In genomic region chr5:180474569-180474968, GRCh38 we compare ENCODE assay signal across 17 cellular contexts. TPM values are rescaled to one million over a fixed set of nuclear protein-coding genes. Genes with fewer than 3 reads are reported as not detected.
DNase-seq lines count a peak whose midpoint lies in the region; ATAC-seq, FAIRE-seq and TF ChIP-seq lines count a peak whose summit lies in the region.
"Had no signal": no experiment of that assay in that cellular context is flagged by ENCODE, and none has a peak within 500 bp of the region (broad histone marks: within the 10 kb centered on the region; RNA-seq: fewer than 3 reads in every experiment).

No MANE protein-coding gene starts in this region.

- in situ Hi-C loops in K562 (cut with MboI): no loop called here

- no peaks in the 10 kb centered on the region for H3K36me3 Mint-ChIP-seq in neural progenitor cell
- H3K36me3 Mint-ChIP-seq: CD8-positive, alpha-beta T cell had no signal

- intact Hi-C loops in cardiac septum (cut with DNase I) (loop anchor here (5.0 kb wide), 1 partner anchor 347 kb away; no protein-coding TSS in a partner anchor), left ventricle myocardium inferior (cut with micrococcal nuclease) (loop anchor here (10.0 kb wide), 1 partner anchor 180 kb away; the partner anchor contains the start of gene MAPK9), K562 (cut with micrococcal nuclease) (loop anchor here (5.0 kb wide), 3 partner anchors 133 to 347 kb away; no protein-coding TSS in a partner anchor), aorta (cut with DNase I) (no loop called here)

- peaks cover 11% of the 10 kb centered on the region; the same call in 1 of the 2 replicates for H4K20me1 ChIP-seq in K562 (replicated peaks; ENCODE audit: control insufficient read depth, insufficient read depth, low read length)
- no peaks in the 10 kb centered on the region for H4K20me1 ChIP-seq in neural progenitor cell (ENCODE audit: low read depth)

- peaks cover 4% of the 10 kb centered on the region for H3K4me1 Mint-ChIP-seq in neural progenitor cell

- H3K4me1 ChIP-seq in left ventricle myocardium inferior: peaks cover 5% of the 10 kb centered on the region
- H3K4me1 ChIP-seq in K562 (replicated peaks in 1 of 2; ENCODE audit: control insufficient read depth in 2 of 2, insufficient read depth in 2 of 2, low read length in 2 of 2): peaks cover 0 to 2% of the 10 kb centered on the region in 2 experiments; a peak in 1 of 5 replicates
- H3K4me1 ChIP-seq in neural progenitor cell: no peaks in the 10 kb centered on the region
- H3K4me1 ChIP-seq in aorta (ENCODE audit: control insufficient read depth in 1 of 2, insufficient read depth in 2 of 2, low read length in 2 of 2): no peaks in the 10 kb centered on the region

- H3K27ac ChIP-seq in left ventricle myocardium inferior (replicated peaks) (no peak overlapping the region), K562 (ENCODE audit: extremely low read depth, low read depth, low read length) (no peak overlapping the region), neural progenitor cell (no peak overlapping the region), aorta (ENCODE audit: low read depth in 1 of 2, low read length in 2 of 2) (no peak overlapping the region)
- H3K27ac ChIP-seq: BLaER1 treated with 17β-estradiol and CSF1 and Interleukin-3, amounts not matched to agents 10 nM and 100 nM; GM23248 had no signal

- TF ChIP-seq CTCF in left ventricle myocardium inferior (IDR thresholded peaks at IDR 0.05; ENCODE audit: borderline replicate concordance) (no peak), K562 (IDR thresholded peaks at IDR 0.05 in 2 of 3, conservative IDR thresholded peaks at IDR 0.05 in 1 of 3; ENCODE audit: insufficient read depth in 2 of 3, low read depth in 1 of 3, low read length in 3 of 3) (no peak), neural progenitor cell (IDR thresholded peaks at IDR 0.05) (no peak)

- H3K4me3 Mint-ChIP-seq in neural progenitor cell: no peak overlapping the region
- H3K4me3 Mint-ChIP-seq: CD8-positive, alpha-beta T cell; H9 had no signal

- no peak for FAIRE-seq in K562 (lab: Jason Lieb, UNC)
- FAIRE-seq: GM12878 had no signal

- H3K9ac ChIP-seq in K562 (ENCODE audit: insufficient read depth in 1 of 2, low read depth in 2 of 2, low read length in 2 of 2) (no peak overlapping the region), neural progenitor cell (no peak overlapping the region)
- H3K9ac ChIP-seq: GM23248 had no signal

- H3K9me3 Mint-ChIP-seq in neural progenitor cell: no peaks in the 10 kb centered on the region
- H3K9me3 Mint-ChIP-seq: CD8-positive, alpha-beta T cell; H9 had no signal

- TF ChIP-seq RAD21 in K562 (CRISPR knock-in tag; conservative IDR thresholded peaks at IDR 0.05 in 1 of 2, IDR thresholded peaks at IDR 0.05 in 1 of 2): no peak

- H3K4me3 ChIP-seq in left ventricle myocardium inferior: no peak overlapping the region
- H3K4me3 ChIP-seq in K562: no peak overlapping the region
- H3K4me3 ChIP-seq in neural progenitor cell: no peak overlapping the region
- no peak overlapping the region for H3K4me3 ChIP-seq in aorta (ENCODE audit: low read length in 2 of 2)
- H3K4me3 ChIP-seq: BLaER1 treated with 17β-estradiol and CSF1 and Interleukin-3, amounts not matched to agents 10 nM and 100 nM; GM12878; GM23248 had no signal

- no peaks in the 10 kb centered on the region for H3F3A ChIP-seq in neural progenitor cell (ENCODE audit: low read depth)

- DNase-seq in cardiac septum (ENCODE audit: low spot score): peak; percentile 53
- DNase-seq in left ventricle myocardium inferior: no peak
- no peak for DNase-seq in K562 (ENCODE audit: extremely low read depth in 1 of 4, low spot score in 3 of 4)
- DNase-seq in neural progenitor cell (ENCODE audit: low spot score): no peak
- peak; percentile 39 to 76 for DNase-seq in aorta
- no peak for DNase-seq in HuH-7.5 (ENCODE audit: low spot score)
- DNase-seq in GDM1 (lab: John Stamatoyannopoulos, UW): no peak
- DNase-seq: 8988T; Calu3; CD8-positive, alpha-beta T cell; DMS79 treated with DMSO at 0.1 percent for 48 hours; GM23248; H9; KBM-7 had no signal

- no peak overlapping the region for H3K27ac Mint-ChIP-seq in neural progenitor cell
- H3K27ac Mint-ChIP-seq: CD8-positive, alpha-beta T cell had no signal

- TF ChIP-seq POLR2A in K562 (conservative IDR thresholded peaks at IDR 0.05): no peak

- no peaks in the 10 kb centered on the region for H3K36me3 ChIP-seq in left ventricle myocardium inferior
- no peaks in the 10 kb centered on the region for H3K36me3 ChIP-seq in K562 (ENCODE audit: control insufficient read depth, insufficient read depth, low read length)
- H3K36me3 ChIP-seq in neural progenitor cell: no peaks in the 10 kb centered on the region
- H3K36me3 ChIP-seq in aorta (ENCODE audit: control insufficient read depth in 1 of 2, insufficient read depth in 2 of 2, low read length in 1 of 2): no peaks in the 10 kb centered on the region
- H3K36me3 ChIP-seq: BLaER1 treated with 17β-estradiol and CSF1 and Interleukin-3, amounts not matched to agents 10 nM and 100 nM had no signal

- no peaks in the 10 kb centered on the region for H3K9me1 ChIP-seq in K562 (ENCODE audit: control insufficient read depth, insufficient read depth, low read length)

- POLR2A ChIA-PET in K562 (lab: Yijun Ruan, JAX): interaction anchor here (0.6 kb wide), 1 partner anchor 142 kb away, joined by 3 read pairs; no protein-coding TSS in a partner anchor

- H3K4me2 ChIP-seq in K562 (ENCODE audit: insufficient read depth, low read length) (no peak overlapping the region), neural progenitor cell (no peak overlapping the region)
- H3K4me2 ChIP-seq: BLaER1 treated with 17β-estradiol and CSF1 and Interleukin-3, amounts not matched to agents 10 nM and 100 nM had no signal

- no peak for TF ChIP-seq EP300 in K562 (IDR thresholded peaks at IDR 0.05; ENCODE audit: low read length)

- CTCF ChIA-PET in K562 (lab: Yijun Ruan, JAX; ENCODE audit: low intra/inter-chr PET ratio): no interaction called here

- H3K79me2 ChIP-seq in K562 (ENCODE audit: control insufficient read depth, insufficient read depth, low read length) (no peaks in the 10 kb centered on the region), neural progenitor cell (ENCODE audit: low read depth) (no peaks in the 10 kb centered on the region)

- 10% methylated on average over 11 of the region's 11 CpGs for WGBS in K562 (ENCODE audit: insufficient coverage, low coverage, missing lambda C conversion rate)
- 70 to 75% methylated on average over 11 of the region's 11 CpGs for WGBS in aorta, 2 donors

- ATAC-seq in K562 (no peak), aorta (ENCODE audit: low FRiP score) (no peak), GM21390 (IDR thresholded peaks at IDR 0.05; ENCODE audit: unreplicated experiment) (no peak)
- ATAC-seq: CD8-positive, alpha-beta T cell; GM12878 had no signal

- peaks cover 14% of the 10 kb centered on the region for H3K27me3 ChIP-seq in left ventricle myocardium inferior (ENCODE audit: low read depth)
- peaks cover 8 to 32% of the 10 kb centered on the region in 2 experiments; a peak in 4 of 5 replicates for H3K27me3 ChIP-seq in K562 (ENCODE audit: control insufficient read depth in 2 of 2, insufficient read depth in 2 of 2, low read length in 2 of 2)
- peaks cover 4% of the 10 kb centered on the region for H3K27me3 ChIP-seq in neural progenitor cell
- no peaks in the 10 kb centered on the region for H3K27me3 ChIP-seq in aorta (ENCODE audit: control insufficient read depth in 1 of 2, insufficient read depth in 2 of 2, low read length in 1 of 2)
- H3K27me3 ChIP-seq: BLaER1 treated with 17β-estradiol and CSF1 and Interleukin-3, amounts not matched to agents 10 nM and 100 nM had no signal

- H3K9me3 ChIP-seq in left ventricle myocardium inferior (replicated peaks) (no peaks in the 10 kb centered on the region), K562 (replicated peaks; ENCODE audit: control insufficient read depth, insufficient read depth, low read depth, low read length) (no peaks in the 10 kb centered on the region), neural progenitor cell (ENCODE audit: low read depth) (no peaks in the 10 kb centered on the region), aorta (ENCODE audit: control insufficient read depth, low read length) (no peaks in the 10 kb centered on the region)
- H3K9me3 ChIP-seq: BLaER1 treated with 17β-estradiol and CSF1 and Interleukin-3, amounts not matched to agents 10 nM and 100 nM had no signal

- H3K27me3 Mint-ChIP-seq in neural progenitor cell (ENCODE audit: insufficient read depth, low read depth): peaks cover 2% of the 10 kb centered on the region

- BruUV-seq in K562 (replicated peaks; lab: Mats Ljungman, UMichigan): no TSS peak

- no peak overlapping the region for H2AFZ ChIP-seq in K562 (ENCODE audit: low read depth, low read length)
- peak overlapping the region; percentile 26 for H2AFZ ChIP-seq in neural progenitor cell (replicated peaks)
- H2AFZ ChIP-seq: GM23248 had no signal

TF ChIP-seq in K562, 482 proteins besides CTCF, POLR2A, EP300 and RAD21:
- TF ChIP-seq ZNF561 (CRISPR knock-in tag; conservative IDR thresholded peaks at IDR 0.05) (no peak), NFIC (IDR thresholded peaks at IDR 0.05) (peak; percentile 82)

RNA-seq across cellular contexts. Expression of gene CNOT6, which starts 19.6 kb away (rescaled TPM):
- total RNA-seq in cardiac septum (18.4 TPM), left ventricle myocardium inferior (15.9 TPM), K562 (2014; rRNA removed) (10.1 and 10.9 TPM in 2 replicates), K562 (2014; rRNA removed; fragmentation: Illumina TruSeq; extraction: Trizol) (14.0 and 16.2 TPM in 2 replicates), K562 (2015; rRNA removed; fragmentation: Illumina TruSeq; extraction: Trizol) (11.7 and 12.6 TPM in 2 replicates), K562 (2021) (24.4 and 32.4 TPM in 2 replicates), neural progenitor cell (ENCODE audit: low replicate concordance) (28.6 and 38.5 TPM in 2 replicates), aorta (10 to 100 TPM; 16.4 to 17.6 TPM)
- total RNA-seq in K562 (2011; cell fraction: chromatin; rRNA removed; ENCODE audit: low replicate concordance): 18.3 and 46.1 TPM in 2 replicates
- total RNA-seq in K562 (2011; cell fraction: nucleolus; rRNA removed): 6.3 and 7.8 TPM in 2 replicates
- total RNA-seq in K562 (2011; cell fraction: nucleoplasm; rRNA removed): 21.6 and 31.5 TPM in 2 replicates
- polyA plus RNA-seq in K562 (2011; rRNA removed) (26.0 and 30.3 TPM in 2 replicates), K562 (2014; fragmentation: Illumina TruSeq; extraction: Trizol) (21.2 and 22.6 TPM in 2 replicates), K562 (2014; fragmentation: Nextera tagmentation; extraction: Ambion mirVana) (1 to 10 TPM; 4.9 to 7.9 TPM), K562 (2014; rRNA removed) (16.1 and 18.5 TPM in 2 replicates), aorta (10 to 100 TPM in 1 of 2 donors, 1 to 10 TPM in 1; 6.2 to 12.0 TPM)
- 7.6 and 14.5 TPM in 2 replicates for polyA plus RNA-seq in K562 (2011; cell fraction: cytosol; rRNA removed)
- 11.3 and 11.7 TPM in 2 replicates for polyA plus RNA-seq in K562 (2011; cell fraction: nucleus; rRNA removed)
- polyA plus RNA-seq in K562 (2012): 11.3 and 16.2 TPM in 2 replicates
- polyA minus RNA-seq in K562 (2011; rRNA and poly(A)+ RNA removed): 38.2 and 39.5 TPM in 2 replicates
- 15.0 and 18.5 TPM in 2 replicates for polyA minus RNA-seq in K562 (2011; cell fraction: cytosol; rRNA and poly(A)+ RNA removed)
- polyA minus RNA-seq in K562 (2011; cell fraction: nucleus; rRNA and poly(A)+ RNA removed): 5.1 and 9.3 TPM in 2 replicates

Comparison
In these comparisons a context has a peak if more than half of its experiments do, and no peak if none do; other contexts are left out.
1. DNase-seq: peak in cardiac septum (single experiment) and aorta (2 of 2); none in left ventricle myocardium inferior (single experiment), K562 (0 of 4), neural progenitor cell (single experiment), HuH-7.5 (single experiment) and GDM1 (single experiment).
2. intact Hi-C loops: an anchor here in cardiac septum (5.0 kb wide), left ventricle myocardium inferior (10.0 kb wide) and K562 (5.0 kb wide); none called in aorta.